8 cellular contexts compared by ENCODE assay signal in genomic region chr4:23333556-23333945, GRCh38.
DNase-seq lines count a peak whose midpoint lies in the region; ATAC-seq and TF ChIP-seq lines count a peak whose summit lies in the region.

No MANE protein-coding gene starts in this region.

- no peak for TF ChIP-seq CTCF in GM23338 (conservative IDR thresholded peaks at IDR 0.05; ENCODE audit: low read depth in 2 of 2)

- H3F3A ChIP-seq in GM23338 (replicated peaks; ENCODE audit: low read depth): no peaks in the 10 kb centered on the region

- H3K27me3 ChIP-seq in GM23338 (ENCODE audit: insufficient read depth): no peaks in the 10 kb centered on the region
- no peaks in the 10 kb centered on the region for H3K27me3 ChIP-seq in H7 (ENCODE audit: control insufficient read depth, insufficient read depth, low read length)

- ATAC-seq in GM23338: no peak
- ATAC-seq in left cardiac atrium: peak; percentile 46 to 57

- H3K36me3 Mint-ChIP-seq in GM23338 (ENCODE audit: low read depth): no peaks in the 10 kb centered on the region

- H3K9me3 Mint-ChIP-seq in GM23338: no peaks in the 10 kb centered on the region

- H3K79me2 ChIP-seq in GM23338 (replicated peaks; ENCODE audit: insufficient read depth): no peaks in the 10 kb centered on the region

- no peaks in the 10 kb centered on the region for H3K9me2 ChIP-seq in GM23338 (ENCODE audit: insufficient read depth)

- H3K4me1 Mint-ChIP-seq in GM23338: peaks cover 34% of the 10 kb centered on the region

- peaks cover 1% of the 10 kb centered on the region for H3K27me3 Mint-ChIP-seq in GM23338 (ENCODE audit: insufficient read depth, low read depth, poor library complexity)

- H2AFZ ChIP-seq in GM23338: no peak overlapping the region

- H3K4me3 ChIP-seq in GM23338 (no peak overlapping the region), H7 (ENCODE audit: insufficient read depth, low read depth, low read length) (no peak overlapping the region)

- H3K4me2 ChIP-seq in GM23338: 0 out of 2 replicates have a peak overlapping the region, but pooled peaks have one; percentile 0

- peaks cover 16% of the 10 kb centered on the region for H3K4me1 ChIP-seq in GM23338 (ENCODE audit: insufficient read depth)

- H3K36me3 ChIP-seq in GM23338 (ENCODE audit: insufficient read depth): no peaks in the 10 kb centered on the region
- H3K36me3 ChIP-seq in H7 (replicated peaks; ENCODE audit: control insufficient read depth, insufficient read depth, low read length): no peaks in the 10 kb centered on the region

- H3K4me3 Mint-ChIP-seq in GM23338: no peak overlapping the region

- peak overlapping the region; percentile 65; the same call in 1 of the 2 replicates for H3K27ac Mint-ChIP-seq in GM23338

- H3K27ac ChIP-seq in GM23338 (ENCODE audit: low read depth): no peak overlapping the region

- no peaks in the 10 kb centered on the region for H4K20me1 ChIP-seq in GM23338 (replicated peaks; ENCODE audit: insufficient read depth)

- intact Hi-C loops in left cardiac atrium (cut with DNase I): no loop called here

- peak; percentile 43 for DNase-seq in ELR (ENCODE audit: low read depth)
- DNase-seq in GM23338 (ENCODE audit: low spot score): no peak
- DNase-seq in RKO (ENCODE audit: low spot score): peak; percentile 27
- DNase-seq in left cardiac atrium: no peak
- DNase-seq in epidermal melanocyte (ENCODE audit: insufficient read length, low spot score): no peak
- DNase-seq in EL: no peak
- no peak for DNase-seq in germinal center (ENCODE audit: low spot score)
- no peak for DNase-seq in H7

TF ChIP-seq in GM23338, 12 proteins besides CTCF, POLR2A, EP300 and RAD21:
- TF ChIP-seq EZH2 (IDR thresholded peaks at IDR 0.05; ENCODE audit: low read depth, unreplicated experiment): no peak
- no peak for TF ChIP-seq EZH2phosphoT487 (IDR thresholded peaks at IDR 0.05; ENCODE audit: unreplicated experiment)
- TF ChIP-seq REST (IDR thresholded peaks at IDR 0.05; ENCODE audit: unreplicated experiment): no peak
- TF ChIP-seq CREB1 (CRISPR knock-in tag; IDR thresholded peaks at IDR 0.05; ENCODE audit: low read depth): no peak
- TF ChIP-seq ZNF114 (CRISPR knock-in tag; IDR thresholded peaks at IDR 0.05): no peak
- TF ChIP-seq POLR2AphosphoS5 (IDR thresholded peaks at IDR 0.05; ENCODE audit: low read depth): no peak
- TF ChIP-seq ETS1 (IDR thresholded peaks at IDR 0.05): no peak
- TF ChIP-seq STAT1 (IDR thresholded peaks at IDR 0.05; ENCODE audit: unreplicated experiment): no peak
- no peak for TF ChIP-seq ZNF331 (CRISPR knock-in tag; IDR thresholded peaks at IDR 0.05; ENCODE audit: low read depth)
- no peak for TF ChIP-seq NANOG (IDR thresholded peaks at IDR 0.05; ENCODE audit: borderline replicate concordance)
- TF ChIP-seq, protein P1, sequence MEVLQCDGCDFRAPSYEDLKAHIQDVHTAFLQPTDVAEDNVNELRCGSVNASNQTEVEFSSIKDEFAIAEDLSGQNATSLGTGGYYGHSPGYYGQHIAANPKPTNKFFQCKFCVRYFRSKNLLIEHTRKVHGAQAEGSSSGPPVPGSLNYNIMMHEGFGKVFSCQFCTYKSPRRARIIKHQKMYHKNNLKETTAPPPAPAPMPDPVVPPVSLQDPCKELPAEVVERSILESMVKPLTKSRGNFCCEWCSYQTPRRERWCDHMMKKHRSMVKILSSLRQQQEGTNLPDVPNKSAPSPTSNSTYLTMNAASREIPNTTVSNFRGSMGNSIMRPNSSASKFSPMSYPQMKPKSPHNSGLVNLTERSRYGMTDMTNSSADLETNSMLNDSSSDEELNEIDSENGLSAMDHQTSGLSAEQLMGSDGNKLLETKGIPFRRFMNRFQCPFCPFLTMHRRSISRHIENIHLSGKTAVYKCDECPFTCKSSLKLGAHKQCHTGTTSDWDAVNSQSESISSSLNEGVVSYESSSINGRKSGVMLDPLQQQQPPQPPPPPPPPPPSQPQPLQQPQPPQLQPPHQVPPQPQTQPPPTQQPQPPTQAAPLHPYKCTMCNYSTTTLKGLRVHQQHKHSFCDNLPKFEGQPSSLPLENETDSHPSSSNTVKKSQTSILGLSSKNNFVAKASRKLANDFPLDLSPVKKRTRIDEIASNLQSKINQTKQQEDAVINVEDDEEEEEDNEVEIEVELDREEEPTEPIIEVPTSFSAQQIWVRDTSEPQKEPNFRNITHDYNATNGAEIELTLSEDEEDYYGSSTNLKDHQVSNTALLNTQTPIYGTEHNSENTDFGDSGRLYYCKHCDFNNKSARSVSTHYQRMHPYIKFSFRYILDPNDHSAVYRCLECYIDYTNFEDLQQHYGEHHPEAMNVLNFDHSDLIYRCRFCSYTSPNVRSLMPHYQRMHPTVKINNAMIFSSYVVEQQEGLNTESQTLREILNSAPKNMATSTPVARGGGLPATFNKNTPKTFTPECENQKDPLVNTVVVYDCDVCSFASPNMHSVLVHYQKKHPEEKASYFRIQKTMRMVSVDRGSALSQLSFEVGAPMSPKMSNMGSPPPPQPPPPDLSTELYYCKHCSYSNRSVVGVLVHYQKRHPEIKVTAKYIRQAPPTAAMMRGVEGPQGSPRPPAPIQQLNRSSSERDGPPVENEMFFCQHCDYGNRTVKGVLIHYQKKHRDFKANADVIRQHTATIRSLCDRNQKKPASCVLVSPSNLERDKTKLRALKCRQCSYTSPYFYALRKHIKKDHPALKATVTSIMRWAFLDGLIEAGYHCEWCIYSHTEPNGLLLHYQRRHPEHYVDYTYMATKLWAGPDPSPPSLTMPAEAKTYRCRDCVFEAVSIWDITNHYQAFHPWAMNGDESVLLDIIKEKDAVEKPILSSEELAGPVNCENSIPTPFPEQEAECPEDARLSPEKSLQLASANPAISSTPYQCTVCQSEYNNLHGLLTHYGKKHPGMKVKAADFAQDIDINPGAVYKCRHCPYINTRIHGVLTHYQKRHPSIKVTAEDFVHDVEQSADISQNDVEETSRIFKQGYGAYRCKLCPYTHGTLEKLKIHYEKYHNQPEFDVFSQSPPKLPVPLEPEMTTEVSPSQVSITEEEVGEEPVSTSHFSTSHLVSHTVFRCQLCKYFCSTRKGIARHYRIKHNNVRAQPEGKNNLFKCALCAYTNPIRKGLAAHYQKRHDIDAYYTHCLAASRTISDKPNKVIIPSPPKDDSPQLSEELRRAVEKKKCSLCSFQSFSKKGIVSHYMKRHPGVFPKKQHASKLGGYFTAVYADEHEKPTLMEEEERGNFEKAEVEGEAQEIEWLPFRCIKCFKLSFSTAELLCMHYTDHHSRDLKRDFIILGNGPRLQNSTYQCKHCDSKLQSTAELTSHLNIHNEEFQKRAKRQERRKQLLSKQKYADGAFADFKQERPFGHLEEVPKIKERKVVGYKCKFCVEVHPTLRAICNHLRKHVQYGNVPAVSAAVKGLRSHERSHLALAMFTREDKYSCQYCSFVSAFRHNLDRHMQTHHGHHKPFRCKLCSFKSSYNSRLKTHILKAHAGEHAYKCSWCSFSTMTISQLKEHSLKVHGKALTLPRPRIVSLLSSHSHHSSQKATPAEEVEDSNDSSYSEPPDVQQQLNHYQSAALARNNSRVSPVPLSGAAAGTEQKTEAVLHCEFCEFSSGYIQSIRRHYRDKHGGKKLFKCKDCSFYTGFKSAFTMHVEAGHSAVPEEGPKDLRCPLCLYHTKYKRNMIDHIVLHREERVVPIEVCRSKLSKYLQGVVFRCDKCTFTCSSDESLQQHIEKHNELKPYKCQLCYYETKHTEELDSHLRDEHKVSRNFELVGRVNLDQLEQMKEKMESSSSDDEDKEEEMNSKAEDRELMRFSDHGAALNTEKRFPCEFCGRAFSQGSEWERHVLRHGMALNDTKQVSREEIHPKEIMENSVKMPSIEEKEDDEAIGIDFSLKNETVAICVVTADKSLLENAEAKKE (CRISPR knock-in tag; IDR thresholded peaks at IDR 0.05): no peak
- no peak for TF ChIP-seq JUNB (IDR thresholded peaks at IDR 0.05; ENCODE audit: unreplicated experiment)

Comparison
In these comparisons a context has a peak if more than half of its experiments do, and no peak if none do; other contexts are left out.
1. DNase-seq: peak in ELR (single experiment) and RKO (single experiment); none in GM23338 (single experiment), left cardiac atrium (single experiment), epidermal melanocyte (single experiment), EL (single experiment), germinal center (single experiment) and H7 (single experiment).